Comparison of ENCODE assay signal across 16 cellular contexts in genomic region chr4:40681600-40682297, GRCh38. TPM values are rescaled to one million over a fixed set of nuclear protein-coding genes. Genes with fewer than 3 reads are reported as not detected.
"Had no signal": no experiment of that assay in that cellular context is flagged by ENCODE, and none has a peak within 500 bp of the region (broad histone marks: within the 10 kb centered on the region; RNA-seq: fewer than 3 reads in every experiment).

No MANE protein-coding gene starts in this region.

- H3K27ac Mint-ChIP-seq: activated CD4-positive, alpha-beta memory T cell treated with anti-CD3 and anti-CD28 coated beads, Interleukin-2, amount 10 ng/mL, durations not matched to agents 7 days and 5 days; activated T-cell treated with anti-CD3 and anti-CD28 coated beads, Interleukin-2, amount 50 U/mL, for 72 hours; naive B cell had no signal

- H3K4me3 Mint-ChIP-seq: activated CD4-positive, alpha-beta memory T cell treated with anti-CD3 and anti-CD28 coated beads, Interleukin-2, amount 10 ng/mL, durations not matched to agents 7 days and 5 days; naive B cell had no signal

- H3K27ac ChIP-seq: heart right ventricle, left ventricle myocardium inferior, neutrophil, right atrium auricular region, skin epidermis, thoracic aorta had no signal

- H3K36me3 Mint-ChIP-seq: naive B cell had no signal

- H3K9me3 Mint-ChIP-seq: activated CD4-positive, alpha-beta memory T cell treated with anti-CD3 and anti-CD28 coated beads, Interleukin-2, amount 10 ng/mL, durations not matched to agents 7 days and 5 days; activated T-cell treated with anti-CD3 and anti-CD28 coated beads, Interleukin-2, amount 50 U/mL, for 72 hours had no signal

- H3K4me1 Mint-ChIP-seq: naive B cell had no signal

- H3K4me1 ChIP-seq: left ventricle myocardium inferior, right atrium auricular region had no signal

- DNase-seq: activated CD4-positive, alpha-beta memory T cell treated with anti-CD3 and anti-CD28 coated beads, Interleukin-2, amount 10 ng/mL, durations not matched to agents 7 days and 5 days; aorta; heart right ventricle; islet precursor cell; left ventricle myocardium inferior; naive B cell; posterior cingulate gyrus; stimulated activated CD4-positive, alpha-beta T cell treated with anti-CD3 and anti-CD28 coated beads, Interleukin-4, amount 100 ng/mL, for 4 hours; T-helper 2 cell had no signal

- H3K4me3 ChIP-seq: heart right ventricle, left ventricle myocardium inferior, right atrium auricular region, skin epidermis, stomach, thoracic aorta had no signal

- H3K9me3 ChIP-seq: heart right ventricle, left ventricle myocardium inferior, neutrophil, right atrium auricular region, stomach, thoracic aorta had no signal

- H3K27me3 ChIP-seq: neutrophil, right atrium auricular region, stomach had no signal

- H3K36me3 ChIP-seq: heart right ventricle, left ventricle myocardium inferior, neutrophil, right atrium auricular region, stomach, thoracic aorta had no signal

- H3K27me3 Mint-ChIP-seq: naive B cell had no signal

RNA-seq across cellular contexts. Expression of gene RBM47, which starts 52.1 kb away (rescaled TPM):
- total RNA-seq: endothelial cell of umbilical vein had no signal
- polyA plus RNA-seq: endothelial cell of umbilical vein had no signal
